In genomic region chr10:108902491-108903250, GRCh38 we compare ENCODE assay signal across 14 cellular contexts.
DNase-seq lines count a peak whose midpoint lies in the region; ATAC-seq and TF ChIP-seq lines count a peak whose summit lies in the region.
"Had no signal": no experiment of that assay in that cellular context is flagged by ENCODE, and none has a peak within 500 bp of the region (broad histone marks: within the 10 kb centered on the region; RNA-seq: fewer than 3 reads in every experiment).

No MANE protein-coding gene starts in this region.

- H3K9me3 Mint-ChIP-seq in WTC11 = no peaks in the 10 kb centered on the region

- peaks cover 4% of the 10 kb centered on the region for H3K4me1 Mint-ChIP-seq in WTC11

- H3K27me3 ChIP-seq in OCI-LY3 (ENCODE audit: low read depth, low read length) = no peaks in the 10 kb centered on the region
- H3K27me3 ChIP-seq: body of pancreas, hepatocyte, neutrophil, uterus had no signal

- ATAC-seq in GM18498 (IDR thresholded peaks at IDR 0.05; ENCODE audit: unreplicated experiment) = peak; percentile 78
- peak; percentile 69 for ATAC-seq in GM19438 (IDR thresholded peaks at IDR 0.05; ENCODE audit: low read depth, unreplicated experiment)
- ATAC-seq in HG02938 (IDR thresholded peaks at IDR 0.05; ENCODE audit: unreplicated experiment) = peak; percentile 60
- no peak for ATAC-seq in WTC11
- no peak for ATAC-seq in HG02840 (IDR thresholded peaks at IDR 0.05; ENCODE audit: low FRiP score, unreplicated experiment)
- ATAC-seq in HG02870 (IDR thresholded peaks at IDR 0.05; ENCODE audit: unreplicated experiment) = no peak
- ATAC-seq: body of pancreas had no signal

- DNase-seq in WTC11 (ENCODE audit: low spot score) = no peak
- no peak for DNase-seq in NCI-H1417 treated with DMSO at 0.1 percent for 48 hours (lab: John Stamatoyannopoulos, UW)
- DNase-seq: body of pancreas, NCI-H446, SHP77, uterus had no signal

- no peak overlapping the region for H3K4me3 Mint-ChIP-seq in WTC11

- peak overlapping the region; percentile 65 for H3K4me2 ChIP-seq in OCI-LY3 (ENCODE audit: low read length)
- H3K4me2 ChIP-seq: hepatocyte had no signal

- POLR2A ChIA-PET in WTC11 (lab: Charles Lee) = no interaction called here

- H3K9me3 ChIP-seq in OCI-LY3 (ENCODE audit: insufficient read depth, low read length) = no peaks in the 10 kb centered on the region
- H3K9me3 ChIP-seq: body of pancreas, neutrophil, uterus had no signal

- peak overlapping the region; percentile 100 for H3K27ac ChIP-seq in OCI-LY3 (ENCODE audit: low read length)
- H3K27ac ChIP-seq: body of pancreas, hepatocyte, neutrophil had no signal

- H3K4me3 ChIP-seq in OCI-LY3 (ENCODE audit: low read length) = peak overlapping the region; percentile 5
- H3K4me3 ChIP-seq: body of pancreas, hepatocyte, uterus had no signal

- H3K4me1 ChIP-seq in OCI-LY3 (ENCODE audit: low read length) = peaks cover 96% of the 10 kb centered on the region
- H3K4me1 ChIP-seq: body of pancreas, uterus had no signal

- H3K9ac ChIP-seq in OCI-LY3 (ENCODE audit: low read length) = peak overlapping the region; percentile 65

- no peaks in the 10 kb centered on the region for H3K36me3 Mint-ChIP-seq in WTC11

- no peaks in the 10 kb centered on the region for H3K27me3 Mint-ChIP-seq in WTC11 (ENCODE audit: low read depth)

- peaks cover 58% of the 10 kb centered on the region for H3K79me2 ChIP-seq in OCI-LY3 (ENCODE audit: low read length)
- H3K79me2 ChIP-seq: hepatocyte had no signal

- H4K20me1 ChIP-seq in OCI-LY3 (ENCODE audit: insufficient read depth, low read length) = no peaks in the 10 kb centered on the region

- CTCF ChIA-PET in WTC11 (lab: Charles Lee) = interaction anchor here (1.0 kb wide), 1 partner anchor 9 kb away, joined by 3 read pairs; no protein-coding TSS in a partner anchor

- no peak overlapping the region for H3K27ac Mint-ChIP-seq in WTC11

- peak overlapping the region; percentile 73 for H2AFZ ChIP-seq in OCI-LY3 (ENCODE audit: low read depth, low read length)
- H2AFZ ChIP-seq: hepatocyte had no signal

- TF ChIP-seq CTCF in OCI-LY3 (IDR thresholded peaks at IDR 0.05; ENCODE audit: low read depth, low read length) (no peak), WTC11 (IDR thresholded peaks at IDR 0.05) (no peak)

- no peaks in the 10 kb centered on the region for H3K36me3 ChIP-seq in OCI-LY3 (replicated peaks; ENCODE audit: low read depth, low read length)
- H3K36me3 ChIP-seq: neutrophil, uterus had no signal

TF ChIP-seq in WTC11, 78 proteins besides CTCF, POLR2A, EP300 and RAD21:
- TF ChIP-seq HMGA2 (CRISPR knock-in tag; IDR thresholded peaks at IDR 0.05) = no peak
- TF ChIP-seq TCF7 (CRISPR knock-in tag; IDR thresholded peaks at IDR 0.05; ENCODE audit: low read depth) = no peak
- TF ChIP-seq IRF1 (CRISPR knock-in tag; IDR thresholded peaks at IDR 0.05) = no peak
- no peak for TF ChIP-seq ZNF232 (CRISPR knock-in tag; IDR thresholded peaks at IDR 0.05)
- TF ChIP-seq ATF2 (CRISPR knock-in tag; IDR thresholded peaks at IDR 0.05; ENCODE audit: borderline replicate concordance, low read depth) = no peak
- no peak for TF ChIP-seq NR1H2 (CRISPR knock-in tag; IDR thresholded peaks at IDR 0.05)
- TF ChIP-seq MLX (CRISPR knock-in tag; IDR thresholded peaks at IDR 0.05) = no peak
- no peak for TF ChIP-seq SOX15 (CRISPR knock-in tag; IDR thresholded peaks at IDR 0.05)
- no peak for TF ChIP-seq ZNF219 (CRISPR knock-in tag; IDR thresholded peaks at IDR 0.05; ENCODE audit: borderline replicate concordance)

Comparison
In these comparisons a context has a peak if more than half of its experiments do, and no peak if none do; other contexts are left out.
1. ATAC-seq: peak in GM18498 (single experiment), GM19438 (single experiment) and HG02938 (single experiment); none in WTC11 (single experiment), HG02840 (single experiment) and HG02870 (single experiment).